ENCODE assay signal across 11 cellular contexts in the genomic region with DNA sequence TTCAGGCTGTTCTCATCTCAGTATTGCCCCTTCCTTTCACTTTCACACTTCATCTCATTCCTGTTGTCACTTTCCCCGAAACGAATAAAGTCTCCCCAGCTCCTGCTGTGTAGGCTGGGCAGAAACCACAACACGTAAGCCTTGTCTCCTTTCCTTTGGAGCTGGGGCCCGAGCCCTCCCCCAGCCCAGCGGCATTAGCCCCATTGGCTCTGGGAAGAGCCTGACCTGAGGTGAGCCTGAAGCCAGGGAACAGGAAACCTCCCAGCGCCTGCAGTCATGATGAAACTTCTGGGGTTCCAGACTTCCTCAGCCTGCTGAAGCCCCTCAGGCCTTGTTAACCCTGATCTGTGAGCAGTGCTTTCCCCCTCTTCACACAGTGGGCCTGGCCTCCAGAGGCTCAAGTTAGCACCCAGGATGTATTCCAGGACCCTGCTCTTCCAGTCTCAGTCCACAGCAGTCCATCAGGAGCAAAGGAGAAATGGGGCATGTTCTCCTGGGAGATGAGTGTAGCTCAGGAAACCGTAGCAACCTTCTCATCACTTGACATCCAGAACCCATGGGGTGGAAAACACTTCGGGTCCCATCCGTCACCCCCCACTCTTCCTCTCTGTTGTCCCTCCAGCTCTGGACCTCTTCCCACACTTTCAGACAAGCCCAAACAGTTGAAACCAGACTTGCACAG. TPM values are rescaled to one million over a fixed set of nuclear protein-coding genes. Genes with fewer than 3 reads are reported as not detected.
A peak's percentile ranks its signal among the peaks of the same experiment; 100 is the strongest.
DNase-seq lines count a peak whose midpoint lies in the region; ATAC-seq and TF ChIP-seq lines count a peak whose summit lies in the region.
"Had no signal": no experiment of that assay in that cellular context is flagged by ENCODE, and none has a peak within 500 bp of the region (broad histone marks: within the 10 kb centered on the region; RNA-seq: fewer than 3 reads in every experiment).

No MANE protein-coding gene starts in this region.

- H3K9me3 ChIP-seq in cardiac muscle cell (ENCODE audit: low read depth) (no peaks in the 10 kb centered on the region), spleen (no peaks in the 10 kb centered on the region)

- H3K4me3 ChIP-seq in cardiac muscle cell (no peak overlapping the region), spleen (no peak overlapping the region)

- TF ChIP-seq CTCF in cardiac muscle cell (IDR thresholded peaks at IDR 0.05; ENCODE audit: low read depth, low read length) (no peak), spleen (IDR thresholded peaks at IDR 0.05 in 8 of 11, conservative IDR thresholded peaks at IDR 0.05 in 3 of 11) (no peak)

- H3K4me1 ChIP-seq in cardiac muscle cell (ENCODE audit: low read depth) = no peaks in the 10 kb centered on the region
- peaks cover 0 to 80% (median 34%) of the 10 kb centered on the region in 6 donors for H3K4me1 ChIP-seq in spleen

- 33 to 48% (median 39%) methylated on average over 8 to 9 of the region's 9 CpGs for WGBS in spleen, 5 donors

- peak; percentile 55 for ATAC-seq in GM19025 (IDR thresholded peaks at IDR 0.05; ENCODE audit: low read depth, unreplicated experiment)

- intact Hi-C loops in spleen (cut with DNase I; ENCODE audit: low total_unique reads) = no loop called here

- no peak for TF ChIP-seq POLR2A in spleen (IDR thresholded peaks at IDR 0.05)

- DNase-seq in UCSD-AML1 (lab: John Stamatoyannopoulos, UW; ENCODE audit: unreplicated experiment) = peak; percentile 76
- peak in 1 of 2 donors; percentile 68 for DNase-seq in cardiac muscle cell (ENCODE audit: low read depth in 1 of 2, low spot score in 1 of 2)
- DNase-seq in spleen = peak; percentile 53
- DNase-seq in NOMO-1 treated with dmso at 0.1 percent for 144 hours (lab: John Stamatoyannopoulos, UW; ENCODE audit: unreplicated experiment) = no peak
- no peak for DNase-seq in SW480 (ENCODE audit: low spot score)
- DNase-seq in HuH-7.5 (ENCODE audit: low spot score) = no peak
- DNase-seq: erythroblast, NCI-H1694 treated with DMSO at 0.1 percent for 48 hours, SHP77 had no signal

- H3K27ac ChIP-seq in cardiac muscle cell (peak overlapping the region; percentile 72), spleen (peak overlapping the region in 7 of 8 donors; percentile 33 to 82 (median 51))

- H3K27me3 ChIP-seq in cardiac muscle cell (no peaks in the 10 kb centered on the region), spleen (replicated peaks in 1 of 7) (no peaks in the 10 kb centered on the region)

- H3K36me3 ChIP-seq in cardiac muscle cell = peaks cover under 1% of the 10 kb centered on the region
- peaks cover 0 to 96% (median 43%) of the 10 kb centered on the region in 6 donors for H3K36me3 ChIP-seq in spleen

RNA-seq across cellular contexts. Expression of a gene that starts 21.8 kb away (rescaled TPM):
- total RNA-seq in cardiac muscle cell = 27.7 and 41.0 TPM in 2 replicates
- polyA plus RNA-seq in cardiac muscle cell = 22.1 and 31.8 TPM in 2 replicates
- 10 to 100 TPM; 16.9 to 39.1 (median 27.3) TPM for total RNA-seq in spleen
- 10 to 100 TPM in 1 of 3 donors, 1 to 10 TPM in 2; 6.4 to 16.7 (median 8.2) TPM for polyA plus RNA-seq in spleen

RNA-seq across cellular contexts. Expression of a gene that starts 29.7 kb away (rescaled TPM):
- total RNA-seq in cardiac muscle cell = 26.8 and 39.4 TPM in 2 replicates
- polyA plus RNA-seq in cardiac muscle cell = 29.4 and 35.8 TPM in 2 replicates
- 10 to 100 TPM; 35.5 to 76.8 (median 60.2) TPM for total RNA-seq in spleen
- polyA plus RNA-seq in spleen = 10 to 100 TPM in 2 of 3 donors, 1 to 10 TPM in 1; 7.4 to 21.1 (median 10.5) TPM

RNA-seq across cellular contexts. Expression of a gene that starts 43.2 kb away (rescaled TPM):
- not detected in 2 replicates for total RNA-seq in cardiac muscle cell
- polyA plus RNA-seq in cardiac muscle cell = not detected in 2 replicates
- total RNA-seq in spleen = under 1 TPM in 2 of 7 donors, not detected in 5; 0.32 to 0.43 TPM
- polyA plus RNA-seq in spleen = under 1 TPM; 0.03 to 0.16 (median 0.04) TPM
- total RNA-seq: mononuclear cell had no signal

Comparison
In these comparisons a context has a peak if more than half of its experiments do, and no peak if none do; other contexts are left out.
1. DNase-seq: peak in UCSD-AML1 (single experiment) and spleen (single experiment); none in NOMO-1 treated with dmso at 0.1 percent for 144 hours (single experiment), SW480 (single experiment) and HuH-7.5 (single experiment).